In the genomic region with DNA sequence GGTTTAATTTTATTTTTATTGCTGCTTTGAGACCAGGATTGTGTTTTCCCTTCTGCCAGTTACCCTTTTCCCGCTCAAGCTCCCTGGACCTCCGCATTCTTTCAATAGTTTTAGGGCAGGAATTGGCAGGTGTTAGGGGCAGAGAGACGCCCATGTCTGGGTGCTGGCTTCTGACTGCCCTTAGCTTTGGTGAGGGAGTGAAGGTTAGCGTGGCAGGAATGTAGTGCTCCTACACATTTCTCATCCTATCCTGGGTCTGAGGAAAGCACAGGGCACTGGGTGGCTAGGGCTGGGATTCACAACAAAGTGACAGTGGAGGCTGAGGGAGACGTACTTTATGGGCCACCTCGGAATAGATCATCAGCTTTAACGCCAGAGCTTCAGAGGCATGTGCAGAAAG, we compare ENCODE assay signal across 10 cellular contexts.
DNase-seq lines count a peak whose midpoint lies in the region; ATAC-seq and TF ChIP-seq lines count a peak whose summit lies in the region.
"Had no signal": no experiment of that assay in that cellular context is flagged by ENCODE, and none has a peak within 500 bp of the region (broad histone marks: within the 10 kb centered on the region; RNA-seq: fewer than 3 reads in every experiment).

No MANE protein-coding gene starts in this region.

- H3K27me3 ChIP-seq in cardiac muscle cell (no peaks in the 10 kb centered on the region), upper lobe of left lung (no peaks in the 10 kb centered on the region)
- no peaks in the 10 kb centered on the region for H3K27me3 ChIP-seq in naive thymus-derived CD4-positive, alpha-beta T cell (ENCODE audit: control insufficient read depth in 2 of 2, insufficient read depth in 2 of 2, low read length in 2 of 2)

- intact Hi-C loops in Right ventricle myocardium inferior (cut with DNase I) = loop anchor here (5.0 to 10.0 kb wide), 2 partner anchors 38 to 110 kb away; no protein-coding TSS in a partner anchor
- intact Hi-C loops in naive thymus-derived CD4-positive, alpha-beta T cell (cut with micrococcal nuclease) = loop anchor here in 1 of 2 donors (5.0 kb wide), 2 partner anchors 83 to 422 kb away; no protein-coding TSS in a partner anchor

- CTCF ChIA-PET in naive thymus-derived CD4-positive, alpha-beta T cell (lab: Charles Lee) = interaction anchor here (1.0 kb wide), 1 partner anchor 11 kb away, joined by 3 read pairs; no protein-coding TSS in a partner anchor

- ATAC-seq in Right ventricle myocardium inferior (no peak), upper lobe of left lung (ENCODE audit: low FRiP score in 2 of 2) (no peak)
- ATAC-seq in naive thymus-derived CD4-positive, alpha-beta T cell = no peak

- POLR2A ChIA-PET in naive thymus-derived CD4-positive, alpha-beta T cell (lab: Charles Lee) = interaction anchor here (0.9 to 1.1 kb wide), 2 partner anchors 16 to 421 kb away, joined by 3 read pairs; no protein-coding TSS in a partner anchor

- H3K4me3 ChIP-seq in cardiac muscle cell = no peak overlapping the region
- no peak overlapping the region for H3K4me3 ChIP-seq in naive thymus-derived CD4-positive, alpha-beta T cell (ENCODE audit: low read length)
- no peak overlapping the region for H3K4me3 ChIP-seq in upper lobe of left lung

- H3K4me3 Mint-ChIP-seq in endothelial cell (ENCODE audit: unreplicated experiment) = no peak overlapping the region
- H3K4me3 Mint-ChIP-seq in naive thymus-derived CD4-positive, alpha-beta T cell = peak overlapping the region in 1 of 10 donors; percentile 1
- H3K4me3 Mint-ChIP-seq: activated naive CD4-positive, alpha-beta T cell treated with anti-CD3 and anti-CD28 coated beads, Interleukin-2, amount 50 U/mL, for 24 hours had no signal

- TF ChIP-seq EP300 in upper lobe of left lung (IDR thresholded peaks at IDR 0.05) = no peak

- no peak for TF ChIP-seq POLR2A in upper lobe of left lung (IDR thresholded peaks at IDR 0.05)

- H3K4me1 ChIP-seq in cardiac muscle cell (ENCODE audit: low read depth) = peaks cover 32% of the 10 kb centered on the region
- H3K4me1 ChIP-seq in naive thymus-derived CD4-positive, alpha-beta T cell (ENCODE audit: control insufficient read depth in 2 of 2, insufficient read depth in 2 of 2, low read length in 2 of 2) = peaks cover 0 to 20% of the 10 kb centered on the region in 2 donors
- H3K4me1 ChIP-seq in upper lobe of left lung = peaks cover 24 to 54% (median 41%) of the 10 kb centered on the region in 4 donors

- peaks cover 51% of the 10 kb centered on the region for H3K4me1 Mint-ChIP-seq in endothelial cell (ENCODE audit: unreplicated experiment)
- H3K4me1 Mint-ChIP-seq in naive thymus-derived CD4-positive, alpha-beta T cell = peaks cover 16 to 74% (median 58%) of the 10 kb centered on the region in 7 donors

- H3K27me3 Mint-ChIP-seq in endothelial cell (ENCODE audit: unreplicated experiment) = peaks cover 3% of the 10 kb centered on the region
- no peaks in the 10 kb centered on the region for H3K27me3 Mint-ChIP-seq in naive thymus-derived CD4-positive, alpha-beta T cell
- H3K27me3 Mint-ChIP-seq: activated naive CD4-positive, alpha-beta T cell treated with anti-CD3 and anti-CD28 coated beads, Interleukin-2, amount 50 U/mL, for 24 hours had no signal

- H3K27ac Mint-ChIP-seq in endothelial cell (ENCODE audit: unreplicated experiment) = peak overlapping the region; percentile 99
- H3K27ac Mint-ChIP-seq in naive thymus-derived CD4-positive, alpha-beta T cell = peak overlapping the region in 7 of 9 donors; percentile 38 to 79 (median 69)
- H3K27ac Mint-ChIP-seq: activated naive CD4-positive, alpha-beta T cell treated with anti-CD3 and anti-CD28 coated beads, Interleukin-2, amount 50 U/mL, for 24 hours had no signal

- TF ChIP-seq CTCF in cardiac muscle cell (IDR thresholded peaks at IDR 0.05; ENCODE audit: low read depth, low read length) (no peak), endothelial cell (IDR thresholded peaks at IDR 0.05; ENCODE audit: unreplicated experiment) (no peak), upper lobe of left lung (IDR thresholded peaks at IDR 0.05) (no peak)

- WGBS in upper lobe of left lung, 2 donors = 71 to 74% methylated on average over 7 of the region's 7 CpGs

- peak overlapping the region; percentile 72 for H3K27ac ChIP-seq in cardiac muscle cell
- H3K27ac ChIP-seq in naive thymus-derived CD4-positive, alpha-beta T cell (ENCODE audit: low read depth, low read length) = no peak overlapping the region
- H3K27ac ChIP-seq in upper lobe of left lung = peak overlapping the region; percentile 7 to 84 (median 58)

- H3K9me3 ChIP-seq in cardiac muscle cell (ENCODE audit: low read depth) (no peaks in the 10 kb centered on the region), upper lobe of left lung (no peaks in the 10 kb centered on the region)
- no peaks in the 10 kb centered on the region for H3K9me3 ChIP-seq in naive thymus-derived CD4-positive, alpha-beta T cell (ENCODE audit: control insufficient read depth in 2 of 3, low read length in 3 of 3)

- DNase-seq in cardiac muscle cell (ENCODE audit: low read depth in 1 of 2, low spot score in 1 of 2) (no peak), Right ventricle myocardium inferior (ENCODE audit: missing footprints) (no peak), endothelial cell (ENCODE audit: low spot score) (no peak), upper lobe of left lung (no peak), NCI-H2029 treated with DMSO at 0.1 percent for 48 hours (lab: John Stamatoyannopoulos, UW) (no peak), HuH-7.5 (ENCODE audit: low spot score) (no peak)
- no peak for DNase-seq in naive thymus-derived CD4-positive, alpha-beta T cell
- no peak for DNase-seq in stimulated activated CD4-positive, alpha-beta T cell treated with anti-CD3 and anti-CD28 coated beads, Interleukin-15, amount 100 ng/mL, for 24 hours
- DNase-seq: NCI-H510A had no signal

- H3K36me3 Mint-ChIP-seq in endothelial cell (ENCODE audit: low read depth, unreplicated experiment) = peaks cover 6% of the 10 kb centered on the region
- peaks cover 0 to 3% (median 3%) of the 10 kb centered on the region in 5 donors for H3K36me3 Mint-ChIP-seq in naive thymus-derived CD4-positive, alpha-beta T cell
- H3K36me3 Mint-ChIP-seq: activated naive CD4-positive, alpha-beta T cell treated with anti-CD3 and anti-CD28 coated beads, Interleukin-2, amount 50 U/mL, for 24 hours had no signal

- H3K9me3 Mint-ChIP-seq in endothelial cell (ENCODE audit: unreplicated experiment) = no peaks in the 10 kb centered on the region
- H3K9me3 Mint-ChIP-seq in naive thymus-derived CD4-positive, alpha-beta T cell = no peaks in the 10 kb centered on the region
- H3K9me3 Mint-ChIP-seq: activated naive CD4-positive, alpha-beta T cell treated with anti-CD3 and anti-CD28 coated beads, Interleukin-2, amount 50 U/mL, for 24 hours had no signal

- H3K36me3 ChIP-seq in cardiac muscle cell (no peaks in the 10 kb centered on the region), upper lobe of left lung (no peaks in the 10 kb centered on the region)
- no peaks in the 10 kb centered on the region for H3K36me3 ChIP-seq in naive thymus-derived CD4-positive, alpha-beta T cell (ENCODE audit: control insufficient read depth in 2 of 3, insufficient read depth in 3 of 3, low read length in 3 of 3)
